Comparison of ENCODE assay signal across 8 cellular contexts in genomic region chr7:108525985-108526767, GRCh38. TPM values are rescaled to one million over a fixed set of nuclear protein-coding genes. Genes with fewer than 3 reads are reported as not detected.
A peak's percentile ranks its signal among the peaks of the same experiment; 100 is the strongest.
DNase-seq lines count a peak whose midpoint lies in the region; ATAC-seq, FAIRE-seq and TF ChIP-seq lines count a peak whose summit lies in the region.

Gene PNPLA8 (minus strand): TSS chr7:108526135. CDS start chr7:108515491, 10,644 bp downstream.

- peak within 1 kb of the TSS; percentile 91 for H3K4me3 ChIP-seq in astrocyte (ENCODE audit: insufficient read depth, low read depth, low read length)
- H3K4me3 ChIP-seq in right cardiac atrium (ENCODE audit: low read length): peak within 1 kb of the TSS; percentile 63
- H3K4me3 ChIP-seq in uterus: peak within 1 kb of the TSS; percentile 69 to 77

- H3K4me2 ChIP-seq in astrocyte (ENCODE audit: low read length): peak within 1 kb of the TSS; percentile 89

- ATAC-seq in GM18505 (IDR thresholded peaks at IDR 0.05; ENCODE audit: unreplicated experiment) (peak; percentile 96), HG02973 (IDR thresholded peaks at IDR 0.05; ENCODE audit: unreplicated experiment) (peak; percentile 93), right cardiac atrium (peak; percentile 98)

- DNase-seq in NCI-H2029 (lab: John Stamatoyannopoulos, UW): peak; percentile 99
- DNase-seq in T-helper 22 cell (ENCODE audit: low read depth): peak; percentile 100
- peak; percentile 99 for DNase-seq in astrocyte (ENCODE audit: low read depth)
- peak; percentile 100 for DNase-seq in right cardiac atrium
- DNase-seq in pulmonary artery endothelial cell (ENCODE audit: low read depth, low spot score): peak; percentile 98
- DNase-seq in uterus: peak; percentile 100

- under 1% methylated on average over 64 of the region's 64 CpGs for WGBS in right cardiac atrium

- H3K4me1 Mint-ChIP-seq in astrocyte (ENCODE audit: low read depth, unreplicated experiment): peaks cover 20% of the 10 kb centered on the region

- H3K4me1 ChIP-seq in astrocyte (ENCODE audit: insufficient read depth, low read length) (peaks cover 10% of the 10 kb centered on the region), right cardiac atrium (ENCODE audit: control insufficient read depth, insufficient read depth, low read length) (no peaks in the 10 kb centered on the region), uterus (peaks cover 4 to 12% of the 10 kb centered on the region in 2 donors)

- H3K9me3 ChIP-seq in astrocyte (ENCODE audit: insufficient read depth, low read depth, low read length): no peaks in the 10 kb centered on the region
- no peaks in the 10 kb centered on the region for H3K9me3 ChIP-seq in right cardiac atrium (ENCODE audit: control insufficient read depth, low read length)
- no peaks in the 10 kb centered on the region for H3K9me3 ChIP-seq in uterus

- H3K27ac Mint-ChIP-seq in astrocyte (ENCODE audit: unreplicated experiment): peak within 1 kb of the TSS; percentile 97

- TF ChIP-seq CTCF in astrocyte (IDR thresholded peaks at IDR 0.05; ENCODE audit: insufficient read depth, low read depth, low read length): no peak
- TF ChIP-seq CTCF in uterus (IDR thresholded peaks at IDR 0.05): peak in 1 of 4 experiments; percentile 11

- H3K4me3 Mint-ChIP-seq in astrocyte (ENCODE audit: unreplicated experiment): peak within 1 kb of the TSS; percentile 98

- peaks cover 2% of the 10 kb centered on the region for H3K36me3 Mint-ChIP-seq in astrocyte (ENCODE audit: low read depth, unreplicated experiment)

- H4K20me1 ChIP-seq in astrocyte (ENCODE audit: insufficient read depth, low read length): peaks cover 19% of the 10 kb centered on the region

- H3K9me3 Mint-ChIP-seq in astrocyte (ENCODE audit: unreplicated experiment): no peaks in the 10 kb centered on the region

- peak; percentile 87 for TF ChIP-seq POLR2A in GM18505 (IDR thresholded peaks at IDR 0.05; ENCODE audit: borderline replicate concordance, extremely low read depth, insufficient read depth, insufficient read length)
- TF ChIP-seq POLR2A in uterus (IDR thresholded peaks at IDR 0.05): peak; percentile 92 to 94

- intact Hi-C loops in right cardiac atrium (cut with DNase I): no loop called here
- intact Hi-C loops in uterus (cut with DNase I; ENCODE audit: low total_unique reads): no loop called here

- peaks cover 39% of the 10 kb centered on the region for H3K79me2 ChIP-seq in astrocyte (ENCODE audit: insufficient read depth, low read length)

- H3K27me3 Mint-ChIP-seq in astrocyte (ENCODE audit: low read depth, unreplicated experiment): no peaks in the 10 kb centered on the region

- peak within 1 kb of the TSS; percentile 92 for H3K9ac ChIP-seq in astrocyte (ENCODE audit: low read length)

- no peaks in the 10 kb centered on the region for H3K36me3 ChIP-seq in astrocyte (ENCODE audit: insufficient read depth, low read length)
- no peaks in the 10 kb centered on the region for H3K36me3 ChIP-seq in uterus

- H3K27ac ChIP-seq in astrocyte (ENCODE audit: low read depth, low read length) (peak within 1 kb of the TSS; percentile 95), right cardiac atrium (ENCODE audit: low read length) (peak within 1 kb of the TSS; percentile 96), uterus (peak within 1 kb of the TSS; percentile 92 to 96)

- peak within 1 kb of the TSS; percentile 89 for H2AFZ ChIP-seq in astrocyte (ENCODE audit: low read depth, low read length)

- H3K27me3 ChIP-seq in astrocyte (ENCODE audit: insufficient read depth, low read length) (no peaks in the 10 kb centered on the region), right cardiac atrium (ENCODE audit: control insufficient read depth, insufficient read depth) (no peaks in the 10 kb centered on the region), uterus (no peaks in the 10 kb centered on the region)

- FAIRE-seq in astrocyte (lab: Jason Lieb, UNC): no peak

RNA-seq across cellular contexts. Expression of gene PNPLA8, which starts in this region (rescaled TPM):
- total RNA-seq in astrocyte (21.3 and 23.1 TPM in 2 replicates), right cardiac atrium (10 to 100 TPM; 32.7 to 37.4 (median 35.6) TPM), pulmonary artery endothelial cell (26.7 and 35.1 TPM in 2 replicates), uterus (10 to 100 TPM; 31.4 to 57.1 (median 46.7) TPM)
- polyA plus RNA-seq in right cardiac atrium: 22.3 TPM

Comparison
In these comparisons a context has a peak if more than half of its experiments do, and no peak if none do; other contexts are left out.
1. Peak in every context shown above with its lines: DNase-seq, ATAC-seq, H3K4me3 ChIP-seq and H3K27ac ChIP-seq.